In genomic region chr11:11414996-11415395, GRCh38 we compare ENCODE assay signal across 22 cellular contexts.
DNase-seq lines count a peak whose midpoint lies in the region; ATAC-seq and TF ChIP-seq lines count a peak whose summit lies in the region.
"Had no signal": no experiment of that assay in that cellular context is flagged by ENCODE, and none has a peak within 500 bp of the region (broad histone marks: within the 10 kb centered on the region; RNA-seq: fewer than 3 reads in every experiment).

No MANE protein-coding gene starts in this region.

- DNase-seq in G401 (ENCODE audit: low spot score) (peak; percentile 68), MV-4-11 (lab: John Stamatoyannopoulos, UW) (peak; percentile 77), ascending aorta (ENCODE audit: low spot score in 2 of 2) (no peak), trophoblast cell (no peak), HCEC 1CT (no peak), mucosa of gallbladder (ENCODE audit: low spot score) (no peak), NOMO-1 treated with DMSO at 0.1 percent for 48 hours (lab: John Stamatoyannopoulos, UW; ENCODE audit: unreplicated experiment) (no peak)
- no peak for DNase-seq in activated naive CD4-positive, alpha-beta T cell treated with anti-CD3 and anti-CD28 coated beads, Interleukin-2, amount 50 U/mL, for 72 hours (ENCODE audit: low spot score in 2 of 2)
- DNase-seq: ACHN, AML-193, COR-L47, DMS 273 treated with DMSO at 0.1 percent for 48 hours, DND-41, GM23248, NCI-H1048, NCI-H1436, NCI-H2227 treated with DMSO at 0.1 percent for 48 hours, NCI-H510A treated with DMSO at 0.1 percent for 48 hours, NCI-H82 had no signal

- no peak overlapping the region for H3K4me3 ChIP-seq in ascending aorta
- no peak overlapping the region for H3K4me3 ChIP-seq in trophoblast cell (ENCODE audit: low read depth, low read length)
- H3K4me3 ChIP-seq: GM23248, HAP-1 had no signal

- H3K4me1 ChIP-seq in ascending aorta (peaks cover 14 to 23% of the 10 kb centered on the region in 2 donors), trophoblast cell (ENCODE audit: control insufficient read depth in 1 of 2, insufficient read depth in 2 of 2, low read length in 2 of 2) (peaks cover 23 to 25% of the 10 kb centered on the region in 2 experiments)

- TF ChIP-seq CTCF in ascending aorta (IDR thresholded peaks at IDR 0.05), result no peak

- no peak overlapping the region for H2AK5ac ChIP-seq in trophoblast cell (ENCODE audit: low read length)

- H3K36me3 ChIP-seq in ascending aorta, result no peaks in the 10 kb centered on the region
- H3K36me3 ChIP-seq in trophoblast cell (ENCODE audit: control insufficient read depth in 1 of 2, insufficient read depth in 2 of 2, low read length in 2 of 2), result no peaks in the 10 kb centered on the region
- H3K36me3 ChIP-seq: HAP-1 had no signal

- no peak overlapping the region for H2BK120ac ChIP-seq in trophoblast cell (ENCODE audit: insufficient read depth, low read length, poor library complexity)

- no peak overlapping the region for H2BK5ac ChIP-seq in trophoblast cell (ENCODE audit: low read depth, low read length, poor library complexity)

- H3K4ac ChIP-seq in trophoblast cell (ENCODE audit: low read depth, low read length), result no peak overlapping the region

- H3K23ac ChIP-seq in trophoblast cell (ENCODE audit: low read length), result no peak overlapping the region

- peaks cover 6% of the 10 kb centered on the region for H3K79me1 ChIP-seq in trophoblast cell (ENCODE audit: low read length)

- H3K9me3 ChIP-seq in ascending aorta (no peaks in the 10 kb centered on the region), trophoblast cell (ENCODE audit: insufficient read depth, low read depth, low read length) (peaks cover 2% of the 10 kb centered on the region)
- H3K9me3 ChIP-seq: HAP-1 had no signal

- no peak overlapping the region for H2AFZ ChIP-seq in trophoblast cell (ENCODE audit: insufficient read depth, low read length, poor library complexity)
- H2AFZ ChIP-seq: GM23248 had no signal

- H4K8ac ChIP-seq in trophoblast cell (ENCODE audit: low read depth, low read length), result no peak overlapping the region

- H3K27ac ChIP-seq in ascending aorta, result peak overlapping the region; percentile 80 to 84
- H3K27ac ChIP-seq in trophoblast cell (ENCODE audit: low read depth, low read length), result no peak overlapping the region
- H3K27ac ChIP-seq: GM23248 had no signal

- no peak for ATAC-seq in activated naive CD4-positive, alpha-beta T cell treated with anti-CD3 and anti-CD28 coated beads, Interleukin-2, amount 50 U/mL, for 72 hours

- H4K12ac ChIP-seq in trophoblast cell (ENCODE audit: low read depth, low read length), result no peak overlapping the region

- H3K9ac ChIP-seq in trophoblast cell (ENCODE audit: low read length), result no peak overlapping the region
- H3K9ac ChIP-seq: GM23248 had no signal

- no peak overlapping the region for H3K27ac Mint-ChIP-seq in activated naive CD4-positive, alpha-beta T cell treated with anti-CD3 and anti-CD28 coated beads, Interleukin-2, amount 50 U/mL, for 72 hours
- H3K27ac Mint-ChIP-seq: CD14-positive monocyte; T-helper 1 cell treated with Interleukin-12 subunit alpha and Interleukin-12 subunit beta and Interleukin-4 antibody, amounts not matched to agents 30 μg/mL and 1 μg/mL, for 36 hours had no signal

- no peak overlapping the region for H4K91ac ChIP-seq in trophoblast cell (ENCODE audit: low read depth, low read length)

- no CpG with 5 or more reads among the region's 7 CpGs for WGBS in trophoblast cell (ENCODE audit: extremely low coverage, insufficient coverage, insufficient read length)

- in situ Hi-C loops in G401 (cut with HindIII; ENCODE audit: low sequenced_read_pairs), result no loop called here

- intact Hi-C loops in ascending aorta (cut with DNase I), result no loop called here

- no peaks in the 10 kb centered on the region for H3K27me3 ChIP-seq in ascending aorta
- H3K27me3 ChIP-seq in trophoblast cell (ENCODE audit: insufficient read depth, low read length), result no peaks in the 10 kb centered on the region

- H3K79me2 ChIP-seq in trophoblast cell (ENCODE audit: control insufficient read depth, insufficient read depth, low read length, poor library complexity), result no peaks in the 10 kb centered on the region

- no peak overlapping the region for H3K4me2 ChIP-seq in trophoblast cell (ENCODE audit: low read length)

- H3K14ac ChIP-seq in trophoblast cell (ENCODE audit: low read length), result no peak overlapping the region

- no peaks in the 10 kb centered on the region for H3K9me3 Mint-ChIP-seq in activated naive CD4-positive, alpha-beta T cell treated with anti-CD3 and anti-CD28 coated beads, Interleukin-2, amount 50 U/mL, for 72 hours
- H3K9me3 Mint-ChIP-seq: T-helper 1 cell treated with Interleukin-12 subunit alpha and Interleukin-12 subunit beta and Interleukin-4 antibody, amounts not matched to agents 30 μg/mL and 1 μg/mL, for 36 hours had no signal

- H2BK12ac ChIP-seq in trophoblast cell (ENCODE audit: low read length), result peak overlapping the region; percentile 55

- no peak overlapping the region for H3K18ac ChIP-seq in trophoblast cell (ENCODE audit: low read length)

- H3K36me3 Mint-ChIP-seq in activated naive CD4-positive, alpha-beta T cell treated with anti-CD3 and anti-CD28 coated beads, Interleukin-2, amount 50 U/mL, for 72 hours, result no peaks in the 10 kb centered on the region
- H3K36me3 Mint-ChIP-seq: CD14-positive monocyte had no signal

Comparison
In these comparisons a context has a peak if more than half of its experiments do, and no peak if none do; other contexts are left out.
1. DNase-seq: peak in G401 (single experiment) and MV-4-11 (single experiment); none in ascending aorta (0 of 2), trophoblast cell (0 of 2), HCEC 1CT (single experiment), activated naive CD4-positive, alpha-beta T cell treated with anti-CD3 and anti-CD28 coated beads, Interleukin-2, amount 50 U/mL, for 72 hours (0 of 2), mucosa of gallbladder (single experiment) and NOMO-1 treated with DMSO at 0.1 percent for 48 hours (single experiment).